10 cellular contexts compared by ENCODE assay signal in genomic region chr4:1898681-1899080, GRCh38. TPM values are rescaled to one million over a fixed set of nuclear protein-coding genes. Genes with fewer than 3 reads are reported as not detected.
A peak's percentile ranks its signal among the peaks of the same experiment; 100 is the strongest.
DNase-seq lines count a peak whose midpoint lies in the region; ATAC-seq and TF ChIP-seq lines count a peak whose summit lies in the region.
"Had no signal": no experiment of that assay in that cellular context is flagged by ENCODE, and none has a peak within 500 bp of the region (broad histone marks: within the 10 kb centered on the region; RNA-seq: fewer than 3 reads in every experiment).

No MANE protein-coding gene starts in this region.

- H3K4me1 ChIP-seq in CD4-positive, CD25-positive, alpha-beta regulatory T cell (ENCODE audit: control insufficient read depth, insufficient read depth, low read length, poor library complexity, severe bottlenecking): peaks cover 19% of the 10 kb centered on the region
- H3K4me1 ChIP-seq in MM.1S (ENCODE audit: low read length): no peaks in the 10 kb centered on the region
- no peaks in the 10 kb centered on the region for H3K4me1 ChIP-seq in naive thymus-derived CD4-positive, alpha-beta T cell (ENCODE audit: control insufficient read depth in 2 of 2, insufficient read depth in 2 of 2, low read length in 2 of 2)

- H3K9me3 Mint-ChIP-seq in CD4-positive, CD25-positive, alpha-beta regulatory T cell: no peaks in the 10 kb centered on the region
- no peaks in the 10 kb centered on the region for H3K9me3 Mint-ChIP-seq in central memory CD8-positive, alpha-beta T cell
- H3K9me3 Mint-ChIP-seq in naive thymus-derived CD4-positive, alpha-beta T cell: no peaks in the 10 kb centered on the region
- H3K9me3 Mint-ChIP-seq: CD8-positive, alpha-beta T cell; stimulated activated naive CD8-positive, alpha-beta T cell treated with anti-CD3 and anti-CD28 coated beads, Interleukin-15, Interleukin-2, amounts not matched to agents 100 ng/mL and 50 ng/mL, for 24 hours had no signal

- no peak overlapping the region for H3K4me2 ChIP-seq in MM.1S (ENCODE audit: low read depth, low read length)

- H3K9me2 ChIP-seq in MM.1S (replicated peaks; ENCODE audit: insufficient read depth, low read length): no peaks in the 10 kb centered on the region

- H3K4me3 Mint-ChIP-seq in CD4-positive, CD25-positive, alpha-beta regulatory T cell: peak overlapping the region in 1 of 4 donors; percentile 14
- H3K4me3 Mint-ChIP-seq in central memory CD8-positive, alpha-beta T cell: no peak overlapping the region
- no peak overlapping the region for H3K4me3 Mint-ChIP-seq in naive thymus-derived CD4-positive, alpha-beta T cell
- H3K4me3 Mint-ChIP-seq: CD8-positive, alpha-beta T cell; stimulated activated naive CD8-positive, alpha-beta T cell treated with anti-CD3 and anti-CD28 coated beads, Interleukin-15, Interleukin-2, amounts not matched to agents 100 ng/mL and 50 ng/mL, for 24 hours had no signal

- peaks cover 20% of the 10 kb centered on the region for H3K36me3 ChIP-seq in CD4-positive, CD25-positive, alpha-beta regulatory T cell (ENCODE audit: control insufficient read depth, insufficient read depth, low read length)
- H3K36me3 ChIP-seq in MM.1S (replicated peaks; ENCODE audit: insufficient read depth, low read length): peaks cover 18% of the 10 kb centered on the region
- H3K36me3 ChIP-seq in naive thymus-derived CD4-positive, alpha-beta T cell (ENCODE audit: control insufficient read depth in 2 of 3, insufficient read depth in 3 of 3, low read length in 3 of 3): peaks cover 0 to 23% (median 0%) of the 10 kb centered on the region in 3 experiments

- peaks cover 19% of the 10 kb centered on the region for H3K36me3 Mint-ChIP-seq in CD4-positive, CD25-positive, alpha-beta regulatory T cell
- H3K36me3 Mint-ChIP-seq in central memory CD8-positive, alpha-beta T cell (ENCODE audit: insufficient read depth): peaks cover 15% of the 10 kb centered on the region
- H3K36me3 Mint-ChIP-seq in naive thymus-derived CD4-positive, alpha-beta T cell: peaks cover 10 to 27% (median 15%) of the 10 kb centered on the region in 5 donors

- H3K27ac ChIP-seq in 22Rv1 (peak overlapping the region; percentile 42), MM.1S (ENCODE audit: low read length) (peak overlapping the region; percentile 15; the same call in 1 of the 2 replicates)
- no peak overlapping the region for H3K27ac ChIP-seq in CD4-positive, CD25-positive, alpha-beta regulatory T cell (ENCODE audit: insufficient read depth, low read length, poor library complexity, severe bottlenecking)
- H3K27ac ChIP-seq in naive thymus-derived CD4-positive, alpha-beta T cell (ENCODE audit: low read depth, low read length): no peak overlapping the region

- no peaks in the 10 kb centered on the region for H3K27me3 ChIP-seq in CD4-positive, CD25-positive, alpha-beta regulatory T cell (ENCODE audit: control insufficient read depth, insufficient read depth, low read length)
- no peaks in the 10 kb centered on the region for H3K27me3 ChIP-seq in MM.1S (replicated peaks; ENCODE audit: insufficient read depth, low read length)
- H3K27me3 ChIP-seq in naive thymus-derived CD4-positive, alpha-beta T cell (ENCODE audit: control insufficient read depth in 2 of 2, insufficient read depth in 2 of 2, low read length in 2 of 2): no peaks in the 10 kb centered on the region

- ATAC-seq in CD4-positive, CD25-positive, alpha-beta regulatory T cell (ENCODE audit: low read depth in 2 of 2): no peak
- no peak for ATAC-seq in central memory CD8-positive, alpha-beta T cell (replicated peaks; ENCODE audit: extremely low read depth, poor library complexity, severe bottlenecking)
- ATAC-seq in GM19467 (IDR thresholded peaks at IDR 0.05; ENCODE audit: unreplicated experiment) (no peak), esophagus mucosa (no peak)
- ATAC-seq in naive thymus-derived CD4-positive, alpha-beta T cell: no peak

- CTCF ChIA-PET in naive thymus-derived CD4-positive, alpha-beta T cell (lab: Charles Lee): interaction anchor here (0.8 to 4.4 kb wide), 12 partner anchors 10 to 205 kb away, joined by 3 to 32 read pairs (median 6); partner anchors contain the start of gene NSD2

- H3K4me1 Mint-ChIP-seq in CD4-positive, CD25-positive, alpha-beta regulatory T cell: peaks cover 12 to 28% (median 18%) of the 10 kb centered on the region in 4 donors
- peaks cover 13% of the 10 kb centered on the region for H3K4me1 Mint-ChIP-seq in central memory CD8-positive, alpha-beta T cell
- peaks cover 7 to 62% (median 11%) of the 10 kb centered on the region in 7 donors for H3K4me1 Mint-ChIP-seq in naive thymus-derived CD4-positive, alpha-beta T cell

- H4K20me1 ChIP-seq in MM.1S (ENCODE audit: insufficient read depth, low read length): peaks cover 48% of the 10 kb centered on the region

- H3K4me3 ChIP-seq in CD4-positive, CD25-positive, alpha-beta regulatory T cell (ENCODE audit: low read depth, low read length): no peak overlapping the region
- no peak overlapping the region for H3K4me3 ChIP-seq in MM.1S (ENCODE audit: low read length)
- H3K4me3 ChIP-seq in naive thymus-derived CD4-positive, alpha-beta T cell (ENCODE audit: low read length): no peak overlapping the region

- DNase-seq in CD4-positive, CD25-positive, alpha-beta regulatory T cell: no peak
- DNase-seq in MM.1S (no peak), NCI-H524 treated with DMSO at 0.1 percent for 48 hours (lab: John Stamatoyannopoulos, UW) (no peak)
- DNase-seq in central memory CD8-positive, alpha-beta T cell (ENCODE audit: low spot score in 2 of 2): no peak
- DNase-seq in naive thymus-derived CD4-positive, alpha-beta T cell: no peak

- peak overlapping the region in 2 of 3 donors; percentile 42 to 89 for H3K27ac Mint-ChIP-seq in CD4-positive, CD25-positive, alpha-beta regulatory T cell
- H3K27ac Mint-ChIP-seq in central memory CD8-positive, alpha-beta T cell (ENCODE audit: low read depth): peak overlapping the region; percentile 63
- H3K27ac Mint-ChIP-seq in naive thymus-derived CD4-positive, alpha-beta T cell: peak overlapping the region in 3 of 9 donors; percentile 2 to 87 (median 12)
- H3K27ac Mint-ChIP-seq: CD8-positive, alpha-beta T cell; stimulated activated naive CD8-positive, alpha-beta T cell treated with anti-CD3 and anti-CD28 coated beads, Interleukin-15, Interleukin-2, amounts not matched to agents 100 ng/mL and 50 ng/mL, for 24 hours had no signal

- no peak overlapping the region for H2AFZ ChIP-seq in MM.1S (ENCODE audit: low read length)

- H3K9me3 ChIP-seq in CD4-positive, CD25-positive, alpha-beta regulatory T cell (ENCODE audit: control insufficient read depth in 2 of 2, low read length in 2 of 2): no peaks in the 10 kb centered on the region
- H3K9me3 ChIP-seq in MM.1S (replicated peaks; ENCODE audit: insufficient read depth, low read length): no peaks in the 10 kb centered on the region
- no peaks in the 10 kb centered on the region for H3K9me3 ChIP-seq in naive thymus-derived CD4-positive, alpha-beta T cell (ENCODE audit: control insufficient read depth in 2 of 3, low read length in 3 of 3)

- TF ChIP-seq CTCF in 22Rv1 (IDR thresholded peaks at IDR 0.05) (no peak), MM.1S (IDR thresholded peaks at IDR 0.05; ENCODE audit: low read length) (no peak)

- H3K79me2 ChIP-seq in MM.1S (ENCODE audit: low read length): peaks cover 98% of the 10 kb centered on the region

- peaks cover 19% of the 10 kb centered on the region for H3F3A ChIP-seq in MM.1S (ENCODE audit: insufficient read depth, low read length)

- H3K27me3 Mint-ChIP-seq in CD4-positive, CD25-positive, alpha-beta regulatory T cell: no peaks in the 10 kb centered on the region
- no peaks in the 10 kb centered on the region for H3K27me3 Mint-ChIP-seq in central memory CD8-positive, alpha-beta T cell
- no peaks in the 10 kb centered on the region for H3K27me3 Mint-ChIP-seq in naive thymus-derived CD4-positive, alpha-beta T cell
- H3K27me3 Mint-ChIP-seq: stimulated activated naive CD8-positive, alpha-beta T cell treated with anti-CD3 and anti-CD28 coated beads, Interleukin-15, Interleukin-2, amounts not matched to agents 100 ng/mL and 50 ng/mL, for 24 hours had no signal

- intact Hi-C loops in naive thymus-derived CD4-positive, alpha-beta T cell (cut with micrococcal nuclease): loop anchor here (1.0 to 2.0 kb wide), 8 partner anchors 25 to 205 kb away; partner anchors contain the start of gene LETM1 (in 2 of the 2)

- no peak overlapping the region for H3K9ac ChIP-seq in MM.1S (ENCODE audit: low read length)

- POLR2A ChIA-PET in naive thymus-derived CD4-positive, alpha-beta T cell (lab: Charles Lee): no interaction called here

RNA-seq across cellular contexts. Expression of gene NSD2, which starts 27.5 kb away (rescaled TPM):
- total RNA-seq in CD4-positive, CD25-positive, alpha-beta regulatory T cell: 95.8 TPM
- polyA plus RNA-seq in CD4-positive, CD25-positive, alpha-beta regulatory T cell: 1 to 10 TPM; 5.9 to 7.6 (median 7.0) TPM
- total RNA-seq in naive thymus-derived CD4-positive, alpha-beta T cell: 100 to 1,000 TPM in 1 of 5 experiments, 10 to 100 TPM in 4; 35.4 to 207 (median 38.5) TPM
- polyA plus RNA-seq in naive thymus-derived CD4-positive, alpha-beta T cell: 1 to 10 TPM; 2.7 to 7.9 TPM
- 42.7 TPM for total RNA-seq in esophagus mucosa

RNA-seq across cellular contexts. Expression of gene LETM1, which starts 42.7 kb away (rescaled TPM):
- total RNA-seq in CD4-positive, CD25-positive, alpha-beta regulatory T cell: 41.8 TPM
- 10 to 100 TPM; 10.3 to 13.0 (median 12.3) TPM for polyA plus RNA-seq in CD4-positive, CD25-positive, alpha-beta regulatory T cell
- total RNA-seq in naive thymus-derived CD4-positive, alpha-beta T cell: 10 to 100 TPM; 29.5 to 56.4 (median 36.0) TPM
- polyA plus RNA-seq in naive thymus-derived CD4-positive, alpha-beta T cell: 10 to 100 TPM in 1 of 2 donors, 1 to 10 TPM in 1; 7.7 to 12.0 TPM
- 55.0 TPM for total RNA-seq in esophagus mucosa

Comparison
In these comparisons a context has a peak if more than half of its experiments do, and no peak if none do; other contexts are left out.
1. H3K27ac ChIP-seq: peak in 22Rv1 (single experiment) and MM.1S (single experiment); none in CD4-positive, CD25-positive, alpha-beta regulatory T cell (single experiment) and naive thymus-derived CD4-positive, alpha-beta T cell (single experiment).